9 cellular contexts compared by ENCODE assay signal in genomic region chr1:226023735-226024134, GRCh38.
"Had no signal": no experiment of that assay in that cellular context is flagged by ENCODE, and none has a peak within 500 bp of the region (broad histone marks: within the 10 kb centered on the region; RNA-seq: fewer than 3 reads in every experiment).

No MANE protein-coding gene starts in this region.

- H3K4me3 ChIP-seq: GM23248 had no signal

- H3K4me3 Mint-ChIP-seq: H9, IgD-negative memory B cell had no signal

- H3K27ac Mint-ChIP-seq: H9, IgD-negative memory B cell had no signal

- H3K9me3 Mint-ChIP-seq: H9, IgD-negative memory B cell had no signal

- H3K4me1 Mint-ChIP-seq: H9 had no signal

- H3K27ac ChIP-seq: GM23248 had no signal

- DNase-seq: GM23248, H9, HCEC 1CT, Kasumi-1, KG1 had no signal

- FAIRE-seq: H1, H54, HTR-8/SVneo had no signal

- H3K9ac ChIP-seq: GM23248 had no signal

- H3K27me3 Mint-ChIP-seq: IgD-negative memory B cell had no signal

- H2AFZ ChIP-seq: GM23248 had no signal
